In the genomic region with DNA sequence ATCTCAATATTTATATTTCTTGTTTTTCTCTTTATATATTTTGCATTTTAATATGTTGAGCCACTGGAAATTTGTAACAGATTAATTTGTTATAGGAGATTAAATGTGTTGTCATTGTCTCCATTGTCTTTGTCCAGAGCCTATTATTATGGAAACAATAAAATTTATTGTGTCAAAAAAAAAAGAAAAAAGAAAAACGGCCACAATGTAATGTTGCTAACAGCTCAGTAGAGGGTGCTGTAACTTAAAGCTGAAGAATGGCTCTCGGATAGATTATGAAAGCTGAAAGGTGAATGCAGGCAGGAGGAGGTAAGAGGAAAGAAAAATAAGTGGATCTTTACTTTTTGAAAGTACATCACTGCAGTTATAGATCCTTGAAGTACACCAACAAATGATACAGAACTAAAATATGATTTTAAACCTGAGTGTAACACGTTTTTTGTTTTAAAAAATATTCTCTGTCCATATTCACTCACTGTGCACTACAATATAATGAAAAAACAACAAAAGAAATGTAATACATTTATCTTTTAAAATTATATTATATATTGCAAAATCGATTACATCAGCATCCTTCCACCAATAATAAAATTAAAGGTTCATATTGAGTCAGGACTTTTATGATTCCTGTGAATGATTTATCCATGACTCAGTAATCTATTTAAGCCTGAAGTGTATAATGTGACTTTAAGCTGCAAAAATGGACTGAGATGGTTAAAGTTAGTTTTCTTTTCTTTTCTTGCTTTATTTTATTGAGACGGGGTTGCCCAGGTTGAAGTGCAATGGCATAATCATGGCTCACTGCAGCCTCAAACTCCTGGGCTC, we compare ENCODE assay signal across 11 cellular contexts. TPM values are rescaled to one million over a fixed set of nuclear protein-coding genes. Genes with fewer than 3 reads are reported as not detected.
DNase-seq lines count a peak whose midpoint lies in the region; ATAC-seq, FAIRE-seq and TF ChIP-seq lines count a peak whose summit lies in the region.
"Not testable (repeated sequence)": the region's sequence is repeated elsewhere in the genome, so short reads cannot be mapped to it uniquely, and the experiment has no call there.
"Had no signal": no experiment of that assay in that cellular context is flagged by ENCODE, and none has a peak within 500 bp of the region (broad histone marks: within the 10 kb centered on the region; RNA-seq: fewer than 3 reads in every experiment).

No MANE protein-coding gene starts in this region.

- H3K9me3 ChIP-seq in RWPE2 (ENCODE audit: severe bottlenecking); left ventricle myocardium inferior (replicated peaks): not testable (repeated sequence)

- H3K36me3 Mint-ChIP-seq in osteocyte (ENCODE audit: unreplicated experiment): not testable (repeated sequence)

- ATAC-seq in GM18502 (IDR thresholded peaks at IDR 0.05; ENCODE audit: poor library complexity, unreplicated experiment) (peak; percentile 68), HG02938 (IDR thresholded peaks at IDR 0.05; ENCODE audit: unreplicated experiment) (peak; percentile 61), RWPE2 (ENCODE audit: low read depth) (peak; percentile 56)

- DNase-seq in Ammon's horn (ENCODE audit: low spot score) (peak; percentile 15), NCI-H1694 treated with DMSO at 0.1 percent for 48 hours (lab: John Stamatoyannopoulos, UW) (peak; percentile 17), bronchial epithelial cell (ENCODE audit: low read depth) (peak; percentile 34)
- DNase-seq in RWPE2 (ENCODE audit: low spot score); left ventricle myocardium inferior; osteocyte (ENCODE audit: extremely low spot score, unreplicated experiment): not testable (repeated sequence)

- H3K36me3 ChIP-seq in RWPE2 (ENCODE audit: low read depth); bronchial epithelial cell (ENCODE audit: control insufficient read depth, insufficient read depth, low read length); left ventricle myocardium inferior: not testable (repeated sequence)

- not testable (repeated sequence) for H3K27me3 ChIP-seq in RWPE2 (ENCODE audit: insufficient read depth, poor library complexity, severe bottlenecking); bronchial epithelial cell (ENCODE audit: control insufficient read depth, insufficient read depth, low read length)
- peaks cover 30% of the 10 kb centered on the region for H3K27me3 ChIP-seq in left ventricle myocardium inferior (ENCODE audit: low read depth)

- not testable (repeated sequence) for H3K4me1 Mint-ChIP-seq in osteocyte (ENCODE audit: unreplicated experiment)

- not testable (repeated sequence) for H3K4me3 Mint-ChIP-seq in osteocyte (ENCODE audit: unreplicated experiment)

- intact Hi-C loops in left ventricle myocardium inferior (cut with micrococcal nuclease): not testable (repeated sequence)

- not testable (repeated sequence) for H3K4me1 ChIP-seq in RWPE2 (ENCODE audit: insufficient read depth, poor library complexity, severe bottlenecking); left ventricle myocardium inferior

- not testable (repeated sequence) for H3K4me3 ChIP-seq in RWPE2 (ENCODE audit: severe bottlenecking); bronchial epithelial cell (ENCODE audit: low read depth, low read length); left ventricle myocardium inferior

- H3K27me3 Mint-ChIP-seq in osteocyte (ENCODE audit: unreplicated experiment): peaks cover 27% of the 10 kb centered on the region

- H3K27ac Mint-ChIP-seq in osteocyte (ENCODE audit: unreplicated experiment): not testable (repeated sequence)

- H3K9me3 Mint-ChIP-seq in osteocyte (ENCODE audit: unreplicated experiment): not testable (repeated sequence)

- FAIRE-seq in bronchial epithelial cell (lab: Jason Lieb, UNC): not testable (repeated sequence)

- H3K27ac ChIP-seq in RWPE2 (ENCODE audit: poor library complexity, severe bottlenecking): peak overlapping the region; percentile 18
- H3K27ac ChIP-seq in left ventricle myocardium inferior (replicated peaks): not testable (repeated sequence)

- TF ChIP-seq CTCF in RWPE2 (IDR thresholded peaks at IDR 0.05; ENCODE audit: poor library complexity, severe bottlenecking) (peak; percentile 84), bronchial epithelial cell (IDR thresholded peaks at IDR 0.05; ENCODE audit: insufficient read depth, low read length, severe bottlenecking) (peak; percentile 40), left ventricle myocardium inferior (IDR thresholded peaks at IDR 0.05; ENCODE audit: borderline replicate concordance) (peak; percentile 75), osteocyte (IDR thresholded peaks at IDR 0.05) (peak; percentile 74)

RNA-seq across cellular contexts. Expression of gene SLC25A24, which starts 14.7 kb away (rescaled TPM):
- total RNA-seq in bronchial epithelial cell: 34.3 and 39.8 TPM in 2 replicates
- total RNA-seq in left ventricle myocardium inferior: 13.9 TPM
- total RNA-seq in osteocyte: 40.4 and 41.3 TPM in 2 replicates

RNA-seq across cellular contexts. Expression of gene NBPF4, which starts 29.0 kb away (rescaled TPM):
- total RNA-seq in bronchial epithelial cell: not detected in 2 replicates
- not detected for total RNA-seq in left ventricle myocardium inferior
- not detected in 2 replicates for total RNA-seq in osteocyte
- total RNA-seq: LHCN-M2, Right ventricle myocardium superior, suprapubic skin had no signal
